ENCODE assay signal across 25 cellular contexts in the genomic region with DNA sequence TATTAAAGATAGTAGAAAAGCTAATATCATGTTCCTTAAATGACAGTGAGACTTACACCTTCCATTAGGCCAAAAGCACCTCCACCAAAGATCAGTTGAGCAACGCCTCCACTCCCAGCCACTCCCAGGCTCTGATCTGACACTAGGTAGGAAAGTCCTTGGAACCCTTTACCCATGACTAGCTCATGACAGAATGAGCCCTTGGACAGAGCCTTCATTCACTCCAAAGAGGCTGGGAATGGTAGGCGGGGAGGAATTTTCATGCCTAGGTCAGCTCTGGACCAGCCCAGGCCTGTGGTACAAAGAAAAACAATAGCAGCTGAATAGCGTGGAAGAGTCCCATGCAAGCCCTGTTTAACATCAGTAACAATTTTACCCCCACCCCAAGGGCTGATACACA.
"Had no signal": no experiment of that assay in that cellular context is flagged by ENCODE, and none has a peak within 500 bp of the region (broad histone marks: within the 10 kb centered on the region; RNA-seq: fewer than 3 reads in every experiment).

No MANE protein-coding gene starts in this region.

- H3K27me3 Mint-ChIP-seq: memory B cell; progenitor cell of endocrine pancreas; stimulated activated naive CD8-positive, alpha-beta T cell treated with anti-CD3 and anti-CD28 coated beads, Interleukin-15, Interleukin-2, amounts not matched to agents 100 ng/mL and 50 ng/mL, for 24 hours had no signal

- H3K27ac ChIP-seq: heart left ventricle, left ventricle myocardium inferior, neural progenitor cell, neutrophil, ovary, right atrium auricular region, right lobe of liver, skin epidermis, uterus had no signal

- H3K27me3 ChIP-seq: heart left ventricle, neural progenitor cell, neutrophil, ovary, right atrium auricular region, right lobe of liver, tibial nerve, uterus had no signal

- DNase-seq: heart left ventricle; hypothalamus; immature natural killer cell; left ventricle myocardium inferior; naive thymus-derived CD8-positive, alpha-beta T cell; nephron progenitor cell; ovary; right lobe of liver; stimulated activated CD4-positive, alpha-beta T cell treated with anti-CD3 and anti-CD28 coated beads, Interleukin-12 subunit alpha, Interleukin-12 subunit beta, amount 100 ng/mL, for 4 hours; stimulated activated CD4-positive, alpha-beta T cell treated with anti-CD3 and anti-CD28 coated beads, Interleukin-4, amount 100 ng/mL, for 24 hours; stimulated activated naive CD4-positive, alpha-beta T cell; substantia nigra; uterus had no signal

- H3K27ac Mint-ChIP-seq: immature natural killer cell; memory B cell; naive thymus-derived CD8-positive, alpha-beta T cell; nephron progenitor cell; neural progenitor cell; progenitor cell of endocrine pancreas; stimulated activated effector memory CD8-positive, alpha-beta T cell treated with anti-CD3 and anti-CD28 coated beads, Interleukin-12 subunit alpha, Interleukin-12 subunit beta, amount 100 ng/mL, for 72 hours; stimulated activated naive CD8-positive, alpha-beta T cell treated with anti-CD3 and anti-CD28 coated beads, Interleukin-15, Interleukin-2, amounts not matched to agents 100 ng/mL and 50 ng/mL, for 24 hours; type B pancreatic cell had no signal

- H3K4me3 Mint-ChIP-seq: immature natural killer cell; memory B cell; naive thymus-derived CD8-positive, alpha-beta T cell; nephron progenitor cell; neural progenitor cell; stimulated activated effector memory CD8-positive, alpha-beta T cell treated with anti-CD3 and anti-CD28 coated beads, Interleukin-12 subunit alpha, Interleukin-12 subunit beta, amount 100 ng/mL, for 72 hours; stimulated activated naive CD8-positive, alpha-beta T cell treated with anti-CD3 and anti-CD28 coated beads, Interleukin-15, Interleukin-2, amounts not matched to agents 100 ng/mL and 50 ng/mL, for 24 hours; type B pancreatic cell had no signal

- H3K36me3 ChIP-seq: heart left ventricle, left ventricle myocardium inferior, neural progenitor cell, neutrophil, ovary, right atrium auricular region, right lobe of liver, tibial nerve, uterus had no signal

- FAIRE-seq: islet of Langerhans had no signal

- H3K4me1 ChIP-seq: neural progenitor cell, right atrium auricular region, right lobe of liver had no signal

- H3K4me3 ChIP-seq: heart left ventricle, left ventricle myocardium inferior, lung, neural progenitor cell, ovary, right atrium auricular region, right lobe of liver, skin epidermis, tibial nerve, uterus had no signal

- H3K36me3 Mint-ChIP-seq: immature natural killer cell; memory B cell; naive thymus-derived CD8-positive, alpha-beta T cell; neural progenitor cell; stimulated activated effector memory CD8-positive, alpha-beta T cell treated with anti-CD3 and anti-CD28 coated beads, Interleukin-12 subunit alpha, Interleukin-12 subunit beta, amount 100 ng/mL, for 72 hours; type B pancreatic cell had no signal

- H3K9me3 ChIP-seq: heart left ventricle, left ventricle myocardium inferior, ovary, right atrium auricular region, right lobe of liver, tibial nerve, uterus had no signal

- H3K9me3 Mint-ChIP-seq: nephron progenitor cell, neural progenitor cell, type B pancreatic cell had no signal

- H3K9ac ChIP-seq: neural progenitor cell had no signal

- H3K4me1 Mint-ChIP-seq: immature natural killer cell; memory B cell; naive thymus-derived CD8-positive, alpha-beta T cell; stimulated activated effector memory CD8-positive, alpha-beta T cell treated with anti-CD3 and anti-CD28 coated beads, Interleukin-12 subunit alpha, Interleukin-12 subunit beta, amount 100 ng/mL, for 72 hours had no signal

- H3K4me2 ChIP-seq: neural progenitor cell had no signal

- ATAC-seq: heart left ventricle; naive thymus-derived CD8-positive, alpha-beta T cell; right lobe of liver; stimulated activated effector memory CD8-positive, alpha-beta T cell treated with anti-CD3 and anti-CD28 coated beads, Interleukin-12 subunit alpha, Interleukin-12 subunit beta, amount 100 ng/mL, for 72 hours had no signal

- H2AFZ ChIP-seq: neural progenitor cell had no signal
